In genomic region chr21:45079351-45079750, GRCh38 we compare ENCODE assay signal across 11 cellular contexts. TPM values are rescaled to one million over a fixed set of nuclear protein-coding genes. Genes with fewer than 3 reads are reported as not detected.
A peak's percentile ranks its signal among the peaks of the same experiment; 100 is the strongest.
DNase-seq lines count a peak whose midpoint lies in the region; ATAC-seq and TF ChIP-seq lines count a peak whose summit lies in the region.
"Had no signal": no experiment of that assay in that cellular context is flagged by ENCODE, and none has a peak within 500 bp of the region (broad histone marks: within the 10 kb centered on the region; RNA-seq: fewer than 3 reads in every experiment).

No MANE protein-coding gene starts in this region.

- CTCF ChIA-PET in activated CD4-positive, alpha-beta T cell treated with anti-CD3 and anti-CD28 coated beads for 36 hours (lab: Charles Lee), result interaction anchor here (0.6 to 5.7 kb wide), 11 partner anchors 10 to 278 kb away, joined by 3 to 41 read pairs (median 4); partner anchors contain the start of gene UBE2G2

- no peak for DNase-seq in activated CD4-positive, alpha-beta T cell treated with anti-CD3 and anti-CD28 coated beads for 36 hours
- no peak for DNase-seq in activated CD4-positive, alpha-beta T cell treated with anti-CD3 and anti-CD28 coated beads for 48 hours
- DNase-seq in OCI-M1 (lab: John Stamatoyannopoulos, UW) (peak; percentile 34), coronary artery (ENCODE audit: low spot score) (peak; percentile 46), NCI-H2029 treated with DMSO at 0.1 percent for 48 hours (lab: John Stamatoyannopoulos, UW) (no peak), epidermal melanocyte (ENCODE audit: insufficient read length, low spot score) (no peak)
- no peak for DNase-seq in stimulated activated effector memory CD8-positive, alpha-beta T cell treated with anti-CD3 and anti-CD28 coated beads, Interleukin-12 subunit alpha, Interleukin-12 subunit beta, amount 100 ng/mL, for 72 hours (ENCODE audit: low spot score in 2 of 2)
- DNase-seq: ACHN had no signal

- no peaks in the 10 kb centered on the region for H3K9me3 Mint-ChIP-seq in activated CD4-positive, alpha-beta T cell treated with anti-CD3 and anti-CD28 coated beads for 36 hours (ENCODE audit: low read depth)
- no peaks in the 10 kb centered on the region for H3K9me3 Mint-ChIP-seq in stimulated activated effector memory CD8-positive, alpha-beta T cell treated with anti-CD3 and anti-CD28 coated beads, Interleukin-12 subunit alpha, Interleukin-12 subunit beta, amount 100 ng/mL, for 72 hours

- TF ChIP-seq CTCF in coronary artery (IDR thresholded peaks at IDR 0.05), result no peak

- H3K4me1 Mint-ChIP-seq in activated CD4-positive, alpha-beta T cell treated with anti-CD3 and anti-CD28 coated beads for 36 hours, result peaks cover 90% of the 10 kb centered on the region
- H3K4me1 Mint-ChIP-seq in stimulated activated effector memory CD8-positive, alpha-beta T cell treated with anti-CD3 and anti-CD28 coated beads, Interleukin-12 subunit alpha, Interleukin-12 subunit beta, amount 100 ng/mL, for 72 hours, result peaks cover 82% of the 10 kb centered on the region

- peak overlapping the region; percentile 48 for H3K4me3 Mint-ChIP-seq in activated CD4-positive, alpha-beta T cell treated with anti-CD3 and anti-CD28 coated beads for 36 hours
- H3K4me3 Mint-ChIP-seq in stimulated activated effector memory CD8-positive, alpha-beta T cell treated with anti-CD3 and anti-CD28 coated beads, Interleukin-12 subunit alpha, Interleukin-12 subunit beta, amount 100 ng/mL, for 72 hours, result peak overlapping the region; percentile 39

- peak overlapping the region; percentile 98 for H3K27ac Mint-ChIP-seq in activated CD4-positive, alpha-beta T cell treated with anti-CD3 and anti-CD28 coated beads for 36 hours
- H3K27ac Mint-ChIP-seq in stimulated activated effector memory CD8-positive, alpha-beta T cell treated with anti-CD3 and anti-CD28 coated beads, Interleukin-12 subunit alpha, Interleukin-12 subunit beta, amount 100 ng/mL, for 72 hours, result peak overlapping the region; percentile 93

- intact Hi-C loops in activated CD4-positive, alpha-beta T cell treated with anti-CD3 and anti-CD28 coated beads for 36 hours (cut with DNase I, micrococcal nuclease), result loop anchor here (1.0 to 5.0 kb wide), 8 partner anchors 29 to 689 kb away; partner anchors contain the start of gene UBE2G2 (in 1 of the 2)

- H3K4me3 ChIP-seq in coronary artery, result no peak overlapping the region
- H3K4me3 ChIP-seq: mucosa of descending colon, right atrium auricular region had no signal

- no peak for ATAC-seq in activated CD4-positive, alpha-beta T cell treated with anti-CD3 and anti-CD28 coated beads for 36 hours
- ATAC-seq in stimulated activated effector memory CD8-positive, alpha-beta T cell treated with anti-CD3 and anti-CD28 coated beads, Interleukin-12 subunit alpha, Interleukin-12 subunit beta, amount 100 ng/mL, for 72 hours, result no peak
- ATAC-seq in GM18520 (IDR thresholded peaks at IDR 0.05; ENCODE audit: unreplicated experiment), result no peak

- H3K36me3 Mint-ChIP-seq in activated CD4-positive, alpha-beta T cell treated with anti-CD3 and anti-CD28 coated beads for 36 hours (ENCODE audit: low read depth), result peaks cover 27% of the 10 kb centered on the region
- H3K36me3 Mint-ChIP-seq in stimulated activated effector memory CD8-positive, alpha-beta T cell treated with anti-CD3 and anti-CD28 coated beads, Interleukin-12 subunit alpha, Interleukin-12 subunit beta, amount 100 ng/mL, for 72 hours, result peaks cover 20% of the 10 kb centered on the region

- no peaks in the 10 kb centered on the region for H3K27me3 Mint-ChIP-seq in activated CD4-positive, alpha-beta T cell treated with anti-CD3 and anti-CD28 coated beads for 36 hours

- POLR2A ChIA-PET in activated CD4-positive, alpha-beta T cell treated with anti-CD3 and anti-CD28 coated beads for 36 hours (lab: Charles Lee), result no interaction called here

- H3K27ac ChIP-seq in coronary artery, result peak overlapping the region in 1 of 2 donors; percentile 24
- H3K27ac ChIP-seq: right atrium auricular region had no signal

RNA-seq across cellular contexts. Expression of gene ADARB1, which starts 5.0 kb away (rescaled TPM):
- total RNA-seq in activated CD4-positive, alpha-beta T cell treated with anti-CD3 and anti-CD28 coated beads for 36 hours, result 10 to 100 TPM; 32.8 to 37.7 TPM

Comparison
In these comparisons a context has a peak if more than half of its experiments do, and no peak if none do; other contexts are left out.
1. DNase-seq: peak in OCI-M1 (single experiment) and coronary artery (single experiment); none in activated CD4-positive, alpha-beta T cell treated with anti-CD3 and anti-CD28 coated beads for 36 hours (single experiment), activated CD4-positive, alpha-beta T cell treated with anti-CD3 and anti-CD28 coated beads for 48 hours (single experiment), stimulated activated effector memory CD8-positive, alpha-beta T cell treated with anti-CD3 and anti-CD28 coated beads, Interleukin-12 subunit alpha, Interleukin-12 subunit beta, amount 100 ng/mL, for 72 hours (0 of 2), NCI-H2029 treated with DMSO at 0.1 percent for 48 hours (single experiment) and epidermal melanocyte (single experiment).